ENCODE assay signal across 11 cellular contexts in the genomic region with DNA sequence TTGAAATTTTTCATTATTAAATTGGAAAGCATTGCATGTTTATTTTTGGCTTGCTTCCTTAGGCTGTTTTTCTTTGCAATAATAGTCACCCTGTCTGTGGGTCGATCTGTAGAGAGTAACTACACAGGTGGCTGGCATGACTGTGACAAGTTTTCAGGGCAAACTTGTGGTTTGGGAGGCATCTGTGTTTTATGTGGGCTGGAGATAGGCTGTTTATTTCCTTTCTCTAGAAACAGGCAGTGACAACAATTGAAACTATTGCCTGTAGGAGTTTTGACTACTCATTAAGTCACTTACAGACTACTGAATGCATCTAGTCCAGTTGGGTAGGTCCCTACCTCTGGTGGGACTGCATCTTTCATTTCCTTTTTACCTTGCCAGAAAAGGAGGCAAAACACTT.
DNase-seq lines count a peak whose midpoint lies in the region; ATAC-seq and TF ChIP-seq lines count a peak whose summit lies in the region.
"Had no signal": no experiment of that assay in that cellular context is flagged by ENCODE, and none has a peak within 500 bp of the region (broad histone marks: within the 10 kb centered on the region; RNA-seq: fewer than 3 reads in every experiment).

No MANE protein-coding gene starts in this region.

- no peaks in the 10 kb centered on the region for H3K9me3 ChIP-seq in DOHH2 (ENCODE audit: control insufficient read depth, insufficient read depth, low read length)
- no peaks in the 10 kb centered on the region for H3K9me3 ChIP-seq in sigmoid colon
- H3K9me3 ChIP-seq in BE2C = no peaks in the 10 kb centered on the region
- no peaks in the 10 kb centered on the region for H3K9me3 ChIP-seq in PC-9 (ENCODE audit: insufficient read depth, low read depth)
- H3K9me3 ChIP-seq: MG63 had no signal

- POLR2A ChIA-PET in PC-9 (lab: Charles Lee; ENCODE audit: unreplicated experiment) = no interaction called here

- ATAC-seq in HG02678 (IDR thresholded peaks at IDR 0.05; ENCODE audit: unreplicated experiment) = peak; percentile 80
- ATAC-seq in HG02870 (IDR thresholded peaks at IDR 0.05; ENCODE audit: unreplicated experiment) = no peak

- no peaks in the 10 kb centered on the region for H3K27me3 ChIP-seq in DOHH2 (ENCODE audit: control insufficient read depth, low read length)
- no peaks in the 10 kb centered on the region for H3K27me3 ChIP-seq in sigmoid colon
- no peaks in the 10 kb centered on the region for H3K27me3 ChIP-seq in BE2C
- no peaks in the 10 kb centered on the region for H3K27me3 ChIP-seq in PC-9 (ENCODE audit: insufficient read depth, low read depth)
- H3K27me3 ChIP-seq: MG63 had no signal

- no peak for TF ChIP-seq EP300 in sigmoid colon (IDR thresholded peaks at IDR 0.05)

- no peak for TF ChIP-seq POLR2A in sigmoid colon (IDR thresholded peaks at IDR 0.05)

- H3K4me3 ChIP-seq in DOHH2 (ENCODE audit: low read length) (no peak overlapping the region), sigmoid colon (no peak overlapping the region), BE2C (ENCODE audit: low read depth, low read length) (no peak overlapping the region), PC-9 (no peak overlapping the region)
- H3K4me3 ChIP-seq: MG63, SK-N-MC had no signal

- TF ChIP-seq CTCF in DOHH2 (IDR thresholded peaks at IDR 0.05; ENCODE audit: low read depth, low read length, poor library complexity, severe bottlenecking) (no peak), sigmoid colon (IDR thresholded peaks at IDR 0.05) (no peak), BE2C (IDR thresholded peaks at IDR 0.05; ENCODE audit: low read depth, low read length) (no peak), PC-9 (conservative IDR thresholded peaks at IDR 0.05) (no peak)

- H3K9me2 ChIP-seq in DOHH2 (replicated peaks; ENCODE audit: control insufficient read depth, low read length) (no peaks in the 10 kb centered on the region), PC-9 (ENCODE audit: insufficient read depth) (no peaks in the 10 kb centered on the region; the same call in 1 of the 2 replicates)

- H4K20me1 ChIP-seq in DOHH2 (ENCODE audit: control insufficient read depth, insufficient read depth, low read depth, low read length) (no peaks in the 10 kb centered on the region), PC-9 (ENCODE audit: insufficient read depth) (no peaks in the 10 kb centered on the region)

- CTCF ChIA-PET in PC-9 (lab: Charles Lee) = no interaction called here

- WGBS in sigmoid colon, 2 donors = 29 to 75% methylated on average over 1 of the region's 1 CpG

- H3F3A ChIP-seq in DOHH2 (ENCODE audit: control insufficient read depth, insufficient read depth) (no peaks in the 10 kb centered on the region), PC-9 (ENCODE audit: insufficient read depth, low read depth) (no peaks in the 10 kb centered on the region)

- no peak overlapping the region for H3K27ac ChIP-seq in DOHH2 (ENCODE audit: low read depth, low read length)
- H3K27ac ChIP-seq in sigmoid colon = peak overlapping the region in 3 of 4 donors; percentile 71 to 76 (median 73)
- no peak overlapping the region for H3K27ac ChIP-seq in PC-9
- H3K27ac ChIP-seq: SK-N-MC had no signal

- no TSS peak for BruUV-seq in PC-9 (replicated peaks; lab: Mats Ljungman, UMichigan)

- intact Hi-C loops in sigmoid colon (cut with DNase I) = loop anchor here (5.0 kb wide), 1 partner anchor 137 kb away; no protein-coding TSS in a partner anchor
- intact Hi-C loops in PC-9 (cut with micrococcal nuclease; ENCODE audit: unreplicated experiment) = no loop called here

- H2AFZ ChIP-seq in PC-9 = no peak overlapping the region

- H3K79me2 ChIP-seq in DOHH2 (ENCODE audit: control insufficient read depth, low read length) (no peaks in the 10 kb centered on the region), PC-9 (ENCODE audit: low read depth) (no peaks in the 10 kb centered on the region)

- no peaks in the 10 kb centered on the region for H3K36me3 ChIP-seq in DOHH2 (ENCODE audit: control insufficient read depth, low read length)
- H3K36me3 ChIP-seq in sigmoid colon = no peaks in the 10 kb centered on the region
- no peaks in the 10 kb centered on the region for H3K36me3 ChIP-seq in BE2C
- H3K36me3 ChIP-seq in PC-9 (ENCODE audit: low read depth) = no peaks in the 10 kb centered on the region
- H3K36me3 ChIP-seq: MG63 had no signal

- H3K4me1 ChIP-seq in DOHH2 (ENCODE audit: control insufficient read depth, low read length) (peaks cover 25% of the 10 kb centered on the region), sigmoid colon (peaks cover 0 to 59% (median 43%) of the 10 kb centered on the region in 4 donors), BE2C (no peaks in the 10 kb centered on the region), PC-9 (replicated peaks; ENCODE audit: insufficient read depth) (no peaks in the 10 kb centered on the region)

- 0 out of 2 replicates have a peak overlapping the region, but pooled peaks have one; percentile 18 for H3K4me2 ChIP-seq in DOHH2 (ENCODE audit: low read length)
- no peak overlapping the region for H3K4me2 ChIP-seq in PC-9

- peak; percentile 69 for DNase-seq in activated CD4-positive, alpha-beta T cell treated with anti-CD3 and anti-CD28 coated beads for 48 hours
- DNase-seq in sigmoid colon = no peak
- DNase-seq in NCI-H345 (lab: John Stamatoyannopoulos, UW) = no peak
- no peak for DNase-seq in BE2C
- DNase-seq in PC-9 = no peak
- DNase-seq: Calu3, MG63 had no signal

Comparison
In these comparisons a context has a peak if more than half of its experiments do, and no peak if none do; other contexts are left out.
1. H3K27ac ChIP-seq: peak in sigmoid colon (3 of 4); none in DOHH2 (single experiment) and PC-9 (single experiment).